Comparison of ENCODE assay signal across 24 cellular contexts in genomic region chr2:215290980-215291599, GRCh38.
"Had no signal": no experiment of that assay in that cellular context is flagged by ENCODE, and none has a peak within 500 bp of the region (broad histone marks: within the 10 kb centered on the region; RNA-seq: fewer than 3 reads in every experiment).

No MANE protein-coding gene starts in this region.

- H3K27me3 ChIP-seq: colonic mucosa, hepatocyte, right atrium auricular region, suprapubic skin, vagina had no signal

- H3K4me3 ChIP-seq: colonic mucosa, hepatocyte, lower lobe of right lung, right atrium auricular region, suprapubic skin, vagina had no signal

- FAIRE-seq: endometrium, small intestine had no signal

- H3K4me2 ChIP-seq: hepatocyte had no signal

- H3K9me3 ChIP-seq: colonic mucosa, lower lobe of right lung, right atrium auricular region, suprapubic skin, vagina had no signal

- H3K36me3 Mint-ChIP-seq: activated naive CD4-positive, alpha-beta T cell treated with anti-CD3 and anti-CD28 coated beads, Interleukin-2, amount 50 U/mL, for 72 hours; mesothelial cell of epicardium; natural killer cell treated with Interleukin-12 subunit alpha and Interleukin-12 subunit beta and Interleukin-15 and Interleukin-18, amount 100 ng/mL, for 72 hours had no signal

- H3K4me3 Mint-ChIP-seq: activated T-helper 1 cell treated with anti-CD3 and anti-CD28 coated beads, Interleukin-12 subunit alpha, Interleukin-12 subunit beta, Interleukin-2, Interleukin-4 antibody, amounts not matched to agents 30 ng/mL and 10 ng/mL and 1 ng/mL, durations not matched to agents 14 hours and 24 hours and 36 hours; mesothelial cell of epicardium; natural killer cell treated with Interleukin-12 subunit alpha and Interleukin-12 subunit beta and Interleukin-15 and Interleukin-18, amount 100 ng/mL, for 72 hours; stimulated activated naive CD8-positive, alpha-beta T cell treated with anti-CD3 and anti-CD28 coated beads, Interleukin-15, Interleukin-2, amounts not matched to agents 100 ng/mL and 50 ng/mL, for 24 hours had no signal

- H3K9me3 Mint-ChIP-seq: activated naive CD4-positive, alpha-beta T cell treated with anti-CD3 and anti-CD28 coated beads, Interleukin-2, amount 50 U/mL, for 72 hours; activated T-helper 1 cell treated with anti-CD3 and anti-CD28 coated beads, Interleukin-12 subunit alpha, Interleukin-12 subunit beta, Interleukin-2, Interleukin-4 antibody, amounts not matched to agents 30 ng/mL and 10 ng/mL and 1 ng/mL, durations not matched to agents 14 hours and 24 hours and 36 hours; mesothelial cell of epicardium; natural killer cell treated with Interleukin-12 subunit alpha and Interleukin-12 subunit beta and Interleukin-15 and Interleukin-18, amount 100 ng/mL, for 72 hours; stimulated activated naive CD8-positive, alpha-beta T cell treated with anti-CD3 and anti-CD28 coated beads, Interleukin-15, Interleukin-2, amounts not matched to agents 100 ng/mL and 50 ng/mL, for 24 hours had no signal

- H3K36me3 ChIP-seq: colonic mucosa, lower lobe of right lung, right atrium auricular region, suprapubic skin, vagina had no signal

- H2AFZ ChIP-seq: hepatocyte had no signal

- H3K27ac ChIP-seq: colonic mucosa, hepatocyte, lower lobe of right lung, right atrium auricular region, suprapubic skin, vagina, VCaP had no signal

- H3K79me2 ChIP-seq: hepatocyte had no signal

- DNase-seq: activated CD4-positive, alpha-beta T cell treated with anti-CD3 and anti-CD28 coated beads, Interleukin-2, amount 50 U/mL, for 4 hours; activated gamma-delta T cell treated with Interleukin-2 at 50 U/mL for 16 hours; amygdala; central memory CD4-positive, alpha-beta T cell; colonic mucosa; foreskin fibroblast; islet precursor cell; lower lobe of right lung; small intestine; stimulated activated CD4-positive, alpha-beta T cell treated with anti-CD3 and anti-CD28 coated beads, Interleukin-15, amount 100 ng/mL, for 24 hours; stimulated activated CD4-positive, alpha-beta T cell treated with anti-CD3 and anti-CD28 coated beads, Interleukin-2, amount 100 ng/mL, for 48 hours; SW 1271; T-helper 2 cell had no signal

- H3K4me1 ChIP-seq: colonic mucosa, lower lobe of right lung, right atrium auricular region, suprapubic skin, vagina had no signal

- H3K27ac Mint-ChIP-seq: activated naive CD4-positive, alpha-beta T cell treated with anti-CD3 and anti-CD28 coated beads, Interleukin-2, amount 50 U/mL, for 72 hours; activated T-helper 1 cell treated with anti-CD3 and anti-CD28 coated beads, Interleukin-12 subunit alpha, Interleukin-12 subunit beta, Interleukin-2, Interleukin-4 antibody, amounts not matched to agents 30 ng/mL and 10 ng/mL and 1 ng/mL, durations not matched to agents 14 hours and 24 hours and 36 hours; mesothelial cell of epicardium; natural killer cell treated with Interleukin-12 subunit alpha and Interleukin-12 subunit beta and Interleukin-15 and Interleukin-18, amount 100 ng/mL, for 72 hours; stimulated activated naive CD8-positive, alpha-beta T cell treated with anti-CD3 and anti-CD28 coated beads, Interleukin-15, Interleukin-2, amounts not matched to agents 100 ng/mL and 50 ng/mL, for 24 hours had no signal

- H3K27me3 Mint-ChIP-seq: stimulated activated naive CD8-positive, alpha-beta T cell treated with anti-CD3 and anti-CD28 coated beads, Interleukin-15, Interleukin-2, amounts not matched to agents 100 ng/mL and 50 ng/mL, for 24 hours had no signal

- ATAC-seq: activated naive CD4-positive, alpha-beta T cell treated with anti-CD3 and anti-CD28 coated beads, Interleukin-2, amount 50 U/mL, for 72 hours; lower lobe of right lung; natural killer cell treated with Interleukin-12 subunit alpha and Interleukin-12 subunit beta and Interleukin-15 and Interleukin-18, amount 100 ng/mL, for 72 hours had no signal
